8 cellular contexts compared by ENCODE assay signal in the genomic region with DNA sequence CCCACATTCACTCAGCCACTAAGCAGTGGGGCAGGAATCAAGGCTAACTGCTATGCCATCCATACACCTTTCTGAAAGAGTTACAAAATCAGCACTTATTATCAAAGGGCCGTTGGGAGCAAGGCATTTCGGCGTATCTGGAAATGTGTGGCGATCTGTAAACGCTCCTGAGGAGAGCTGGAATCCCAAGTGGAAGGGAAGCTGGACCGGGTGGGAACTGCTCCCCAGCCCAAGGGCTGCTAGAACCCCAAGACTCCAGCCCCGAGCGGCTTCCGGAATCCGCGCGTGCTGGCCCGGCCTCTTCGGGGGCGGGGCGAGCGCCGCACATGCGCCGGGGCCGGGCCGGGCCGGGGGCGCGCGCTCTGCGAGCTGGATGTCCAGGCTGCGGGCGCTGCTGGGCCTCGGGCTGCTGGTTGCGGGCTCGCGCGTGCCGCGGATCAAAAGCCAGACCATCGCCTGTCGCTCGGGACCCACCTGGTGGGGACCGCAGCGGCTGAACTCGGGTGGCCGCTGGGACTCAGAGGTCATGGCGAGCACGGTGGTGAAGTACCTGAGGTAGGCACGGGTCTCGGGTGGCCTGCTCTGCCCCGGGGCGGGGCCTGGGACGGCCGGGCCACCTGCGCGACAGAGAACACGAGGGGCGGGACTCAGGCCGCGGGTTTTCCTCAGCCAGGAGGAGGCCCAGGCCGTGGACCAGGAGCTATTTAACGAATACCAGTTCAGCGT. TPM values are rescaled to one million over a fixed set of nuclear protein-coding genes. Genes with fewer than 3 reads are reported as not detected.
DNase-seq lines count a peak whose midpoint lies in the region; ATAC-seq, FAIRE-seq and TF ChIP-seq lines count a peak whose summit lies in the region.

A gene (plus strand): TSS at position 345 of the 726 bp plus-strand sequence. CDS start 29 bp downstream, at position 374.

- H3K23ac ChIP-seq in H1 (ENCODE audit: insufficient read length): no peak within 1 kb of the TSS
- H3K23ac ChIP-seq in mesenchymal stem cell (ENCODE audit: low read length in 2 of 2): no peak within 1 kb of the TSS

- H3K9me3 ChIP-seq in H1 (ENCODE audit: insufficient read depth in 2 of 2, low read depth in 1 of 2, low read length in 1 of 2): no peaks in the 10 kb centered on the region
- no peaks in the 10 kb centered on the region for H3K9me3 ChIP-seq in mesenchymal stem cell (ENCODE audit: control insufficient read depth, low read length)

- H3K27ac ChIP-seq in H1 (ENCODE audit: low read depth, low read length) (peak within 1 kb of the TSS; percentile 26; the same call in 1 of the 2 replicates), mesenchymal stem cell (ENCODE audit: low read length, poor library complexity, severe bottlenecking) (peak within 1 kb of the TSS; percentile 52)

- FAIRE-seq in GM19239 (lab: Jason Lieb, UNC) (no peak), H1 (lab: Jason Lieb, UNC) (no peak)

- H4K5ac ChIP-seq in H1 (ENCODE audit: insufficient read length, low read depth, low read length): peak within 1 kb of the TSS; percentile 87

- H2BK20ac ChIP-seq in H1 (ENCODE audit: low read length): no peak within 1 kb of the TSS

- H3K18ac ChIP-seq in H1 (ENCODE audit: extremely low read depth, low read length) (peak within 1 kb of the TSS; percentile 83), mesenchymal stem cell (ENCODE audit: low read depth in 1 of 2, low read length in 2 of 2) (peak within 1 kb of the TSS; percentile 61 to 80)

- H2BK15ac ChIP-seq in H1 (ENCODE audit: low read length) (no peak within 1 kb of the TSS; the same call in 1 of the 2 replicates), mesenchymal stem cell (ENCODE audit: low read depth, poor library complexity, severe bottlenecking) (no peak within 1 kb of the TSS)

- POLR2A ChIA-PET in activated CD8-positive, alpha-beta memory T cell treated with anti-CD3 and anti-CD28 coated beads for 36 hours (lab: Charles Lee): interaction anchor here (0.6 to 2.7 kb wide), 5 partner anchors 9 to 90 kb away, joined by 3 to 23 read pairs (median 8); a partner anchor contains a TSS
- POLR2A ChIA-PET in H1 (lab: Charles Lee; ENCODE audit: partially characterized antibody): interaction anchor here (0.8 to 5.1 kb wide), 36 partner anchors 9 to 212 kb away, joined by 3 to 66 read pairs (median 4); a partner anchor contains a TSS

- H2BK120ac ChIP-seq in H1 (replicated peaks; ENCODE audit: low read depth, low read length) (no peak within 1 kb of the TSS), mesenchymal stem cell (ENCODE audit: low read depth, low read length) (peak within 1 kb of the TSS; percentile 57)

- no peak for TF ChIP-seq CTCF in H1 (IDR thresholded peaks at IDR 0.05; ENCODE audit: control extremely low read depth in 1 of 3, insufficient read depth in 1 of 3, low read depth in 1 of 3, low read length in 3 of 3)

- H3K56ac ChIP-seq in H1 (replicated peaks; ENCODE audit: insufficient read length, low read depth, low read length): peak within 1 kb of the TSS; percentile 92

- TF ChIP-seq RAD21 in H1 (IDR thresholded peaks at IDR 0.05 in 1 of 2, conservative IDR thresholded peaks at IDR 0.05 in 1 of 2; ENCODE audit: low read depth in 2 of 2, low read length in 2 of 2): no peak

- H4K91ac ChIP-seq in H1 (replicated peaks; ENCODE audit: insufficient read length, low read length): peak within 1 kb of the TSS; percentile 60
- H4K91ac ChIP-seq in mesenchymal stem cell (ENCODE audit: low read length): peak within 1 kb of the TSS; percentile 54

- peak in 13 of 14 donors; percentile 42 to 86 (median 73) for DNase-seq in C1 segment of cervical spinal cord (lab: John Stamatoyannopoulos, UW)
- DNase-seq in GM19239 (ENCODE audit: insufficient read length, low spot score): peak; percentile 85
- peak; percentile 74 for DNase-seq in NCI-H774 (lab: John Stamatoyannopoulos, UW)
- peak in 1 of 2 experiments; percentile 80 for DNase-seq in H1 (ENCODE audit: low read depth in 1 of 2, low spot score in 2 of 2)
- DNase-seq in mesenchymal stem cell: peak; percentile 65
- peak; percentile 39 for DNase-seq in stimulated activated CD8-positive, alpha-beta memory T cell treated with anti-CD3 and anti-CD28 coated beads, Interleukin-15, amount 100 ng/mL, for 24 hours (ENCODE audit: low read depth)

- TF ChIP-seq POLR2A in H1 (IDR thresholded peaks at IDR 0.05; ENCODE audit: control extremely low read depth in 1 of 2, low read depth in 2 of 2, low read length in 2 of 2): peak; percentile 64; a peak in 2 of 3 replicates

- H4K8ac ChIP-seq in H1 (ENCODE audit: extremely low read depth, insufficient read depth, low read length) (peak within 1 kb of the TSS; percentile 79; the same call in 1 of the 2 replicates), mesenchymal stem cell (ENCODE audit: low read length) (peak within 1 kb of the TSS; percentile 87)

- ATAC-seq in HG03439 (IDR thresholded peaks at IDR 0.05; ENCODE audit: unreplicated experiment): peak; percentile 88

- H3K4me1 ChIP-seq in H1 (replicated peaks in 1 of 4; ENCODE audit: control insufficient read depth in 3 of 4, insufficient read depth in 4 of 4, low read length in 3 of 4): peaks cover 0 to 10% (median 2%) of the 10 kb centered on the region in 4 experiments; a peak in 4 of 7 replicates
- peaks cover 10% of the 10 kb centered on the region for H3K4me1 ChIP-seq in mesenchymal stem cell (ENCODE audit: control insufficient read depth, insufficient read depth, low read depth, low read length)

- H2BK5ac ChIP-seq in H1 (ENCODE audit: low read depth, low read length) (peak within 1 kb of the TSS; percentile 77; the same call in 1 of the 2 replicates), mesenchymal stem cell (ENCODE audit: low read depth, low read length, poor library complexity, severe bottlenecking) (no peak within 1 kb of the TSS)

- H3K14ac ChIP-seq in H1 (ENCODE audit: insufficient read length) (no peak within 1 kb of the TSS), mesenchymal stem cell (ENCODE audit: low read length in 2 of 2) (peak within 1 kb of the TSS in 1 of 2 experiments; percentile 84)

- H3K4ac ChIP-seq in H1 (replicated peaks; ENCODE audit: insufficient read length, low read depth, low read length) (peak within 1 kb of the TSS; percentile 49), mesenchymal stem cell (ENCODE audit: low read depth in 1 of 2, low read length in 2 of 2) (peak within 1 kb of the TSS; percentile 1 to 60)

- H3K4me3 ChIP-seq in H1 (ENCODE audit: extremely low read depth in 1 of 4, insufficient read depth in 2 of 4, low read depth in 3 of 4, low read length in 4 of 4) (peak within 1 kb of the TSS; percentile 62 to 87 (median 81)), mesenchymal stem cell (ENCODE audit: insufficient read depth in 1 of 2, low read depth in 1 of 2, low read length in 2 of 2) (peak within 1 kb of the TSS; percentile 76 to 82)

- H3K79me1 ChIP-seq in H1 (ENCODE audit: low read depth, low read length) (0 out of 2 replicates have a peak, but pooled peaks cover 2% of the 10 kb centered on the region), mesenchymal stem cell (replicated peaks; ENCODE audit: low read length, poor library complexity, severe bottlenecking) (peaks cover 20% of the 10 kb centered on the region)

- H3K9ac ChIP-seq in H1 (replicated peaks in 1 of 4; ENCODE audit: extremely low read depth in 1 of 4, low read depth in 3 of 4, low read length in 3 of 4) (peak within 1 kb of the TSS; percentile 64 to 77 (median 70)), mesenchymal stem cell (ENCODE audit: low read length) (peak within 1 kb of the TSS; percentile 88)

- CTCF ChIA-PET in activated CD8-positive, alpha-beta memory T cell treated with anti-CD3 and anti-CD28 coated beads for 36 hours (lab: Charles Lee): interaction anchor here (0.9 to 4.8 kb wide), 14 partner anchors 9 to 206 kb away, joined by 3 to 18 read pairs (median 3); a partner anchor contains a TSS
- CTCF ChIA-PET in H1 (lab: Charles Lee; ENCODE audit: partially characterized antibody): interaction anchor here (0.7 to 5.3 kb wide), 20 partner anchors 11 to 206 kb away, joined by 3 to 45 read pairs (median 4); a partner anchor contains a TSS

- no peak within 1 kb of the TSS for H2BK12ac ChIP-seq in H1 (ENCODE audit: low read depth, low read length)
- H2BK12ac ChIP-seq in mesenchymal stem cell (ENCODE audit: low read length in 2 of 2): peak within 1 kb of the TSS in 1 of 2 experiments; percentile 25

- H3K36me3 ChIP-seq in H1 (ENCODE audit: control insufficient read depth in 2 of 4, insufficient read depth in 4 of 4, low read length in 3 of 4): peaks cover 9 to 34% (median 21%) of the 10 kb centered on the region in 4 experiments
- peaks cover 33 to 42% of the 10 kb centered on the region in 2 experiments for H3K36me3 ChIP-seq in mesenchymal stem cell (ENCODE audit: control insufficient read depth in 1 of 2, insufficient read depth in 2 of 2, low read depth in 1 of 2, low read length in 2 of 2)

- peaks cover 10% of the 10 kb centered on the region for H3K23me2 ChIP-seq in H1 (ENCODE audit: low read depth, low read length)

- H2AFZ ChIP-seq in H1 (ENCODE audit: low read length) (peak within 1 kb of the TSS; percentile 88), mesenchymal stem cell (ENCODE audit: low read depth, low read length) (peak within 1 kb of the TSS; percentile 95)

- H2AK5ac ChIP-seq in H1 (ENCODE audit: low read depth, low read length): no peak within 1 kb of the TSS
- peak within 1 kb of the TSS; percentile 21 for H2AK5ac ChIP-seq in mesenchymal stem cell (ENCODE audit: low read length, severe bottlenecking)

- TF ChIP-seq EP300 in H1 (IDR thresholded peaks at IDR 0.05; ENCODE audit: borderline replicate concordance in 1 of 2, low read depth in 2 of 2, low read length in 2 of 2): no peak

- H3K4me2 ChIP-seq in H1 (ENCODE audit: insufficient read depth in 1 of 2, low read depth in 2 of 2, low read length in 2 of 2) (peak within 1 kb of the TSS; percentile 68 to 90), mesenchymal stem cell (ENCODE audit: low read length, poor library complexity, severe bottlenecking) (peak within 1 kb of the TSS; percentile 52)

- WGBS in H1 (ENCODE audit: extremely low coverage in 1 of 2, insufficient coverage in 1 of 2, insufficient read length in 1 of 2, insufficient replicate concordance in 2 of 2, low coverage in 1 of 2, low lambda C conversion rate in 2 of 2, missing lambda C conversion rate in 1 of 2), 2 experiments: 2% methylated on average over 34 of the region's 60 CpGs; no CpG with 5 or more reads in 1 of the 2 experiments
- under 1% methylated on average over 59 of the region's 60 CpGs for whole genome bisulfite sequencing in mesenchymal stem cell

- no peaks in the 10 kb centered on the region for H3K79me2 ChIP-seq in H1 (ENCODE audit: control insufficient read depth in 1 of 2, insufficient read depth in 2 of 2, low read length in 2 of 2)

- H4K20me1 ChIP-seq in H1 (replicated peaks in 1 of 2; ENCODE audit: control insufficient read depth in 1 of 2, insufficient read depth in 2 of 2, low read length in 2 of 2): peaks cover 0 to 5% of the 10 kb centered on the region in 2 experiments

- H3K27me3 ChIP-seq in H1 (replicated peaks in 1 of 4; ENCODE audit: control insufficient read depth in 3 of 4, extremely low read depth in 1 of 4, insufficient read depth in 3 of 4, low read length in 3 of 4) (no peaks in the 10 kb centered on the region), mesenchymal stem cell (ENCODE audit: control insufficient read depth in 1 of 2, insufficient read depth in 1 of 2, low read length in 2 of 2) (peaks cover 0 to 2% of the 10 kb centered on the region in 2 experiments)

RNA-seq across cellular contexts. Expression of the gene that starts here (rescaled TPM):
- 10 to 100 TPM; 66.3 to 73.9 TPM for total RNA-seq in activated CD8-positive, alpha-beta memory T cell treated with anti-CD3 and anti-CD28 coated beads for 36 hours
- total RNA-seq in H1 (2021; fragmentation: NEBNext Ultra II Directional; extraction: Animal tissue kit (Norgen Biotek cat#: 25700)): 73.1 and 75.4 TPM in 2 replicates
- 74.3 and 99.5 TPM in 2 replicates for polyA plus RNA-seq in H1 (2011; rRNA removed)
- polyA plus RNA-seq in H1 (2011; cell fraction: cytosol; rRNA removed): 81.7 TPM
- 111 TPM for polyA plus RNA-seq in H1 (2011; cell fraction: nucleus; rRNA removed)
- polyA plus RNA-seq in H1 (2012, experiment 1 of 2): 74.5 to 117 TPM (median 106 TPM) in 4 replicates
- 142 TPM for polyA plus RNA-seq in H1 (2012, experiment 2 of 2)
- 84.0 TPM for polyA plus RNA-seq in H1 (2013, experiment 1 of 2)
- polyA plus RNA-seq in H1 (2013, experiment 2 of 2): 93.6 TPM
- polyA minus RNA-seq in H1 (2011; rRNA and poly(A)+ RNA removed): 43.2 and 70.3 TPM in 2 replicates
- 32.7 TPM for polyA minus RNA-seq in H1 (2011; cell fraction: cytosol; rRNA and poly(A)+ RNA removed)
- 59.4 TPM for polyA minus RNA-seq in H1 (2011; cell fraction: nucleus; rRNA and poly(A)+ RNA removed)
- polyA plus RNA-seq in mesenchymal stem cell (2013, experiment 1 of 2): 58.9 TPM
- 58.1 TPM for polyA plus RNA-seq in mesenchymal stem cell (2013, experiment 2 of 2)
